Comparison of ENCODE assay signal across 1 cellular context in the genomic region with DNA sequence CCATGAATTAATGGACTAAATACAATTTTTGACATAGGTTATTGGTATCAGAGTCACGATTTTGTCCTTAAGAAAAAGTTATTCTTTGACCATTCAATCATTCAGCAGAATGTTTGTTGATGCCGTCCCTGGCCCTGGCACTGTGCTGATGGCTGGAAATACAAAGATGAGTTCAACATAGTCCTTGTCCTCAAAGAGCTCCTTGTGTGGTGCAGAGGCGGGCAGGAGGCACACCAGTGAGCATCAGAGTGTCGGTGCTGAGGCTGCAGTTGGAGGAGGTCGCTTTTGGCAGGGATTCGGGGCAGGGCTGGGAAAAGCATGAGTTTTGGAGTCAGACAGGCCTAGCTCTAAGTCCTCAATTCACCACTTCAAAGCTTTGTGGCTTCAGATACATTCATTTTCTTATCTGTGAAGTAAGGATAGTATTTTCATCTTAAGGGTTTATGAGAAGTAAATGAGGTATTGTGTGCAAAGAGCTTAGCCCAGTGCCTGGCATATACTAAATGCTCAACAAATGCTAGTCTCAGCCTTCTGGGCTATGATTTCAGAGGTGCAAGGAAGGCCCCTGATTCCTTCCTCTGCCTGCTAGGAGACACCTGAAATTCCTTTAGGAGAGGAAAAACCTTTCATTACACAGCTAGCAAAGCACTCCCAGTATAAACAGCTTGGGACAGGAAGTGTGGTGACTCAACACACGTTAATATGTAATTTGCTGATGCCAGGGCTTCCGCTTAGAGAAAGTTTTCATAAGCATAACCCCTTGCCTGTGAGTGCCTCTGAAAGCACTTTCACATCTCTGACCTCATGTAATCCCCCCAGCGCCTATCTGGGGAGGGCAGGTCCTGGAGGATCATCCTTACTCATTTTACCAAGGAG.
TF ChIP-seq lines count a peak whose summit lies in the region.

No MANE protein-coding gene starts in this region.

TF ChIP-seq in HepG2, 621 proteins besides CTCF, POLR2A, EP300 and RAD21 (continued from another document and continues in another):
- TF ChIP-seq ZIK1 (CRISPR knock-in tag; IDR thresholded peaks at IDR 0.05; ENCODE audit: borderline replicate concordance, low read depth) (no peak), ZNF333 (CRISPR knock-in tag; IDR thresholded peaks at IDR 0.05; ENCODE audit: borderline replicate concordance) (no peak), ZNF256 (CRISPR knock-in tag; conservative IDR thresholded peaks at IDR 0.05) (no peak), ZBTB3 (CRISPR knock-in tag; IDR thresholded peaks at IDR 0.05; ENCODE audit: borderline replicate concordance, low read depth) (no peak), ELF4 (CRISPR knock-in tag; IDR thresholded peaks at IDR 0.05; ENCODE audit: borderline replicate concordance) (no peak), ZBTB21 (CRISPR knock-in tag; IDR thresholded peaks at IDR 0.05) (peak; percentile 60; the same call in 1 of the 2 replicates), KAT8 (CRISPR knock-in tag; IDR thresholded peaks at IDR 0.05) (peak; percentile 49; the same call in 1 of the 2 replicates), ELF3 (CRISPR knock-in tag; IDR thresholded peaks at IDR 0.05) (peak; percentile 83), MAFF (IDR thresholded peaks at IDR 0.05; ENCODE audit: low read depth, low read length) (peak; percentile 87), CBFB (CRISPR knock-in tag; IDR thresholded peaks at IDR 0.05) (no peak), ZBTB1 (CRISPR knock-in tag; IDR thresholded peaks at IDR 0.05; ENCODE audit: borderline replicate concordance) (no peak), ATAD3A (CRISPR knock-in tag; IDR thresholded peaks at IDR 0.05) (no peak), TAF1 (CRISPR knock-in tag; IDR thresholded peaks at IDR 0.05) (no peak), GABPB1 (CRISPR knock-in tag; IDR thresholded peaks at IDR 0.05) (peak; percentile 72), ZSCAN21 (CRISPR knock-in tag; IDR thresholded peaks at IDR 0.05; ENCODE audit: borderline replicate concordance) (no peak), SNAPC2 (CRISPR knock-in tag; IDR thresholded peaks at IDR 0.05) (no peak), RORA (CRISPR knock-in tag; IDR thresholded peaks at IDR 0.05) (no peak), ZNF672 (CRISPR knock-in tag; IDR thresholded peaks at IDR 0.05) (no peak), ZNF432 (CRISPR knock-in tag; IDR thresholded peaks at IDR 0.05; ENCODE audit: borderline replicate concordance) (no peak), CREB1 (IDR thresholded peaks at IDR 0.05) (no peak), CREB1 (CRISPR knock-in tag; IDR thresholded peaks at IDR 0.05) (no peak), ZNF724P (CRISPR knock-in tag; IDR thresholded peaks at IDR 0.05; ENCODE audit: borderline replicate concordance) (no peak), BCL6 (CRISPR knock-in tag; IDR thresholded peaks at IDR 0.05) (no peak), ZNF775 (CRISPR knock-in tag; IDR thresholded peaks at IDR 0.05; ENCODE audit: borderline replicate concordance) (no peak), GLI4 (CRISPR knock-in tag; IDR thresholded peaks at IDR 0.05; ENCODE audit: borderline replicate concordance) (no peak), NFIB (CRISPR knock-in tag; IDR thresholded peaks at IDR 0.05; ENCODE audit: borderline replicate concordance) (no peak), SRF (IDR thresholded peaks at IDR 0.05; ENCODE audit: low read depth, low read length) (no peak), ZNF556 (CRISPR knock-in tag; IDR thresholded peaks at IDR 0.05; ENCODE audit: borderline replicate concordance) (no peak), ZNF891 (CRISPR knock-in tag; IDR thresholded peaks at IDR 0.05) (no peak), ZMYM4 (CRISPR knock-in tag; IDR thresholded peaks at IDR 0.05) (no peak), TBL1XR1 (IDR thresholded peaks at IDR 0.05; ENCODE audit: borderline replicate concordance, low read length, partially characterized antibody) (no peak), ZNF441 (CRISPR knock-in tag; IDR thresholded peaks at IDR 0.05; ENCODE audit: borderline replicate concordance) (no peak), RXRB (CRISPR knock-in tag; IDR thresholded peaks at IDR 0.05; ENCODE audit: borderline replicate concordance) (peak; percentile 56; the same call in 1 of the 2 replicates), ZNF225 (CRISPR knock-in tag; IDR thresholded peaks at IDR 0.05) (no peak), ZNF619 (CRISPR knock-in tag; IDR thresholded peaks at IDR 0.05) (no peak), MLLT10 (CRISPR knock-in tag; IDR thresholded peaks at IDR 0.05) (no peak), FOXA1 (IDR thresholded peaks at IDR 0.05) (no peak), FOXA1 (CRISPR knock-in tag; IDR thresholded peaks at IDR 0.05) (0 out of 2 replicates have a peak, but pooled peaks have one; percentile 11), ZNF282 (IDR thresholded peaks at IDR 0.05; ENCODE audit: partially characterized antibody) (no peak)
- TF ChIP-seq, protein P1, sequence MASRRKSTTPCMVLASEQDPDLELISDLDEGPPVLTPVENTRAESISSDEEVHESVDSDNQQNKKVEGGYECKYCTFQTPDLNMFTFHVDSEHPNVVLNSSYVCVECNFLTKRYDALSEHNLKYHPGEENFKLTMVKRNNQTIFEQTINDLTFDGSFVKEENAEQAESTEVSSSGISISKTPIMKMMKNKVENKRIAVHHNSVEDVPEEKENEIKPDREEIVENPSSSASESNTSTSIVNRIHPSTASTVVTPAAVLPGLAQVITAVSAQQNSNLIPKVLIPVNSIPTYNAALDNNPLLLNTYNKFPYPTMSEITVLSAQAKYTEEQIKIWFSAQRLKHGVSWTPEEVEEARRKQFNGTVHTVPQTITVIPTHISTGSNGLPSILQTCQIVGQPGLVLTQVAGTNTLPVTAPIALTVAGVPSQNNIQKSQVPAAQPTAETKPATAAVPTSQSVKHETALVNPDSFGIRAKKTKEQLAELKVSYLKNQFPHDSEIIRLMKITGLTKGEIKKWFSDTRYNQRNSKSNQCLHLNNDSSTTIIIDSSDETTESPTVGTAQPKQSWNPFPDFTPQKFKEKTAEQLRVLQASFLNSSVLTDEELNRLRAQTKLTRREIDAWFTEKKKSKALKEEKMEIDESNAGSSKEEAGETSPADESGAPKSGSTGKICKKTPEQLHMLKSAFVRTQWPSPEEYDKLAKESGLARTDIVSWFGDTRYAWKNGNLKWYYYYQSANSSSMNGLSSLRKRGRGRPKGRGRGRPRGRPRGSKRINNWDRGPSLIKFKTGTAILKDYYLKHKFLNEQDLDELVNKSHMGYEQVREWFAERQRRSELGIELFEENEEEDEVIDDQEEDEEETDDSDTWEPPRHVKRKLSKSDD (CRISPR knock-in tag; IDR thresholded peaks at IDR 0.05; ENCODE audit: low read depth): no peak
- TF ChIP-seq, protein P2, sequence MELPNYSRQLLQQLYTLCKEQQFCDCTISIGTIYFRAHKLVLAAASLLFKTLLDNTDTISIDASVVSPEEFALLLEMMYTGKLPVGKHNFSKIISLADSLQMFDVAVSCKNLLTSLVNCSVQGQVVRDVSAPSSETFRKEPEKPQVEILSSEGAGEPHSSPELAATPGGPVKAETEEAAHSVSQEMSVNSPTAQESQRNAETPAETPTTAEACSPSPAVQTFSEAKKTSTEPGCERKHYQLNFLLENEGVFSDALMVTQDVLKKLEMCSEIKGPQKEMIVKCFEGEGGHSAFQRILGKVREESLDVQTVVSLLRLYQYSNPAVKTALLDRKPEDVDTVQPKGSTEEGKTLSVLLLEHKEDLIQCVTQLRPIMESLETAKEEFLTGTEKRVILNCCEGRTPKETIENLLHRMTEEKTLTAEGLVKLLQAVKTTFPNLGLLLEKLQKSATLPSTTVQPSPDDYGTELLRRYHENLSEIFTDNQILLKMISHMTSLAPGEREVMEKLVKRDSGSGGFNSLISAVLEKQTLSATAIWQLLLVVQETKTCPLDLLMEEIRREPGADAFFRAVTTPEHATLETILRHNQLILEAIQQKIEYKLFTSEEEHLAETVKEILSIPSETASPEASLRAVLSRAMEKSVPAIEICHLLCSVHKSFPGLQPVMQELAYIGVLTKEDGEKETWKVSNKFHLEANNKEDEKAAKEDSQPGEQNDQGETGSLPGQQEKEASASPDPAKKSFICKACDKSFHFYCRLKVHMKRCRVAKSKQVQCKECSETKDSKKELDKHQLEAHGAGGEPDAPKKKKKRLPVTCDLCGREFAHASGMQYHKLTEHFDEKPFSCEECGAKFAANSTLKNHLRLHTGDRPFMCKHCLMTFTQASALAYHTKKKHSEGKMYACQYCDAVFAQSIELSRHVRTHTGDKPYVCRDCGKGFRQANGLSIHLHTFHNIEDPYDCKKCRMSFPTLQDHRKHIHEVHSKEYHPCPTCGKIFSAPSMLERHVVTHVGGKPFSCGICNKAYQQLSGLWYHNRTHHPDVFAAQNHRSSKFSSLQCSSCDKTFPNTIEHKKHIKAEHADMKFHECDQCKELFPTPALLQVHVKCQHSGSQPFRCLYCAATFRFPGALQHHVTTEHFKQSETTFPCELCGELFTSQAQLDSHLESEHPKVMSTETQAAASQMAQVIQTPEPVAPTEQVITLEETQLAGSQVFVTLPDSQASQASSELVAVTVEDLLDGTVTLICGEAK (IDR thresholded peaks at IDR 0.05): no peak
- TF ChIP-seq, protein P2 (CRISPR knock-in tag; IDR thresholded peaks at IDR 0.05): no peak
- TF ChIP-seq, protein P3, sequence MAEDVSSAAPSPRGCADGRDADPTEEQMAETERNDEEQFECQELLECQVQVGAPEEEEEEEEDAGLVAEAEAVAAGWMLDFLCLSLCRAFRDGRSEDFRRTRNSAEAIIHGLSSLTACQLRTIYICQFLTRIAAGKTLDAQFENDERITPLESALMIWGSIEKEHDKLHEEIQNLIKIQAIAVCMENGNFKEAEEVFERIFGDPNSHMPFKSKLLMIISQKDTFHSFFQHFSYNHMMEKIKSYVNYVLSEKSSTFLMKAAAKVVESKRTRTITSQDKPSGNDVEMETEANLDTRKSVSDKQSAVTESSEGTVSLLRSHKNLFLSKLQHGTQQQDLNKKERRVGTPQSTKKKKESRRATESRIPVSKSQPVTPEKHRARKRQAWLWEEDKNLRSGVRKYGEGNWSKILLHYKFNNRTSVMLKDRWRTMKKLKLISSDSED (CRISPR knock-in tag; IDR thresholded peaks at IDR 0.05): no peak
- TF ChIP-seq, protein P4, sequence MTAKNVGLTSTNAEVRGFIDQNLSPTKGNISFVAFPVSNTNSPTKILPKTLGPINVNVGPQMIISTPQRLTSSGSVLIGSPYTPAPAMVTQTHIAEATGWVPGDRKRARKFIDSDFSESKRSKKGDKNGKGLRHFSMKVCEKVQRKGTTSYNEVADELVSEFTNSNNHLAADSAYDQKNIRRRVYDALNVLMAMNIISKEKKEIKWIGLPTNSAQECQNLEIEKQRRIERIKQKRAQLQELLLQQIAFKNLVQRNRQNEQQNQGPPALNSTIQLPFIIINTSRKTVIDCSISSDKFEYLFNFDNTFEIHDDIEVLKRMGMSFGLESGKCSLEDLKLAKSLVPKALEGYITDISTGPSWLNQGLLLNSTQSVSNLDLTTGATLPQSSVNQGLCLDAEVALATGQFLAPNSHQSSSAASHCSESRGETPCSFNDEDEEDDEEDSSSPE (CRISPR knock-in tag; IDR thresholded peaks at IDR 0.05): no peak
- TF ChIP-seq, protein P5, sequence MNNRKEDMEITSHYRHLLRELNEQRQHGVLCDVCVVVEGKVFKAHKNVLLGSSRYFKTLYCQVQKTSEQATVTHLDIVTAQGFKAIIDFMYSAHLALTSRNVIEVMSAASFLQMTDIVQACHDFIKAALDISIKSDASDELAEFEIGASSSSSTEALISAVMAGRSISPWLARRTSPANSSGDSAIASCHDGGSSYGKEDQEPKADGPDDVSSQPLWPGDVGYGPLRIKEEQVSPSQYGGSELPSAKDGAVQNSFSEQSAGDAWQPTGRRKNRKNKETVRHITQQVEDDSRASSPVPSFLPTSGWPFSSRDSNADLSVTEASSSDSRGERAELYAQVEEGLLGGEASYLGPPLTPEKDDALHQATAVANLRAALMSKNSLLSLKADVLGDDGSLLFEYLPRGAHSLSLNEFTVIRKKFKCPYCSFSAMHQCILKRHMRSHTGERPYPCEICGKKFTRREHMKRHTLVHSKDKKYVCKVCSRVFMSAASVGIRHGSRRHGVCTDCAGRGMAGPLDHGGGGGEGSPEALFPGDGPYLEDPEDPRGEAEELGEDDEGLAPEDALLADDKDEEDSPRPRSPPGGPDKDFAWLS (CRISPR knock-in tag; IDR thresholded peaks at IDR 0.05; ENCODE audit: borderline replicate concordance): no peak
- TF ChIP-seq, protein P6, sequence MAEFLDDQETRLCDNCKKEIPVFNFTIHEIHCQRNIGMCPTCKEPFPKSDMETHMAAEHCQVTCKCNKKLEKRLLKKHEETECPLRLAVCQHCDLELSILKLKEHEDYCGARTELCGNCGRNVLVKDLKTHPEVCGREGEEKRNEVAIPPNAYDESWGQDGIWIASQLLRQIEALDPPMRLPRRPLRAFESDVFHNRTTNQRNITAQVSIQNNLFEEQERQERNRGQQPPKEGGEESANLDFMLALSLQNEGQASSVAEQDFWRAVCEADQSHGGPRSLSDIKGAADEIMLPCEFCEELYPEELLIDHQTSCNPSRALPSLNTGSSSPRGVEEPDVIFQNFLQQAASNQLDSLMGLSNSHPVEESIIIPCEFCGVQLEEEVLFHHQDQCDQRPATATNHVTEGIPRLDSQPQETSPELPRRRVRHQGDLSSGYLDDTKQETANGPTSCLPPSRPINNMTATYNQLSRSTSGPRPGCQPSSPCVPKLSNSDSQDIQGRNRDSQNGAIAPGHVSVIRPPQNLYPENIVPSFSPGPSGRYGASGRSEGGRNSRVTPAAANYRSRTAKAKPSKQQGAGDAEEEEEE (CRISPR knock-in tag; IDR thresholded peaks at IDR 0.05; ENCODE audit: borderline replicate concordance): no peak
